In the genomic region with DNA sequence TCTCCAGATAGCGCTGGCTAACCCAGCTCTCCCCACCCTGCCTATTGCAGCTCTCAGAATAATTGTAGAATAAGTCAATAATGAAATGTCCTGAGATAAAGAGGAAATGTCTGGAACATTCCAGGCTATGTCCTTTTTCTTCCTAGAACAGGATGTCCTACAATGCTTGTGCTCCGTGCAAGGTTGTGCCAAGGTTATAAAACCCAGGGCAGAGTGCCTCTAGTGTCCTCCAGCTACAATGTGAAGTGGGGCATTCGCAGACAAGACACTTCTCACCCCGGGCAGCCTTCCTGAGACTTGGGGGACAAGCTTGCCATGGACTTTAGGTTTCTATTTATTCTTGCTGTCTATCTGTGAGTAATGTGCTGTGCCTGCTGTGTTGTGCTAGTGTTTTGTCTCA, we compare ENCODE assay signal across 23 cellular contexts.
"Had no signal": no experiment of that assay in that cellular context is flagged by ENCODE, and none has a peak within 500 bp of the region (broad histone marks: within the 10 kb centered on the region; RNA-seq: fewer than 3 reads in every experiment).

No MANE protein-coding gene starts in this region.

- H3K4me1 Mint-ChIP-seq: stimulated activated effector memory CD8-positive, alpha-beta T cell treated with anti-CD3 and anti-CD28 coated beads, Interleukin-12 subunit alpha, Interleukin-12 subunit beta, amount 100 ng/mL, for 72 hours had no signal

- H3K27ac Mint-ChIP-seq: stimulated activated effector memory CD8-positive, alpha-beta T cell treated with anti-CD3 and anti-CD28 coated beads, Interleukin-12 subunit alpha, Interleukin-12 subunit beta, amount 100 ng/mL, for 72 hours; T-helper 1 cell treated with Interleukin-12 subunit alpha and Interleukin-12 subunit beta and Interleukin-4 antibody, amounts not matched to agents 30 μg/mL and 1 μg/mL, for 36 hours had no signal

- H3K4me3 Mint-ChIP-seq: stimulated activated effector memory CD8-positive, alpha-beta T cell treated with anti-CD3 and anti-CD28 coated beads, Interleukin-12 subunit alpha, Interleukin-12 subunit beta, amount 100 ng/mL, for 72 hours; T-helper 1 cell treated with Interleukin-12 subunit alpha and Interleukin-12 subunit beta and Interleukin-4 antibody, amounts not matched to agents 30 μg/mL and 1 μg/mL, for 36 hours had no signal

- H3K4me1 ChIP-seq: breast epithelium, right atrium auricular region, stomach, upper lobe of left lung had no signal

- DNase-seq: activated CD4-positive, alpha-beta T cell treated with anti-CD3 and anti-CD28 coated beads for 1 hour; activated CD8-positive, alpha-beta memory T cell treated with anti-CD3 and anti-CD28 coated beads for 24 hours; activated CD8-positive, alpha-beta memory T cell treated with anti-CD3 and anti-CD28 coated beads, Interleukin-2, amount 50 U/mL, for 48 hours; activated effector memory CD4-positive, alpha-beta T cell treated with Interleukin-2 at 50 U/mL for 16 hours; activated naive CD4-positive, alpha-beta T cell treated with anti-CD3 and anti-CD28 coated beads, Interleukin-2, amount 50 U/mL, for 16 hours; activated T-cell treated with anti-CD3 and anti-CD28 coated beads, Interleukin-2, amount 50 U/mL, for 48 hours; cortex of kidney; effector memory CD4-positive, alpha-beta T cell; foreskin fibroblast; left cardiac atrium; mammary epithelial cell; occipital lobe; stimulated activated CD4-positive, alpha-beta T cell treated with anti-CD3 and anti-CD28 coated beads, Interleukin-4, amount 100 ng/mL, for 24 hours; stomach; upper lobe of left lung; WERI-Rb-1 had no signal

- H3K4me3 ChIP-seq: breast epithelium, hepatocyte, right atrium auricular region, smooth muscle cell, stomach, upper lobe of left lung had no signal

- H3K36me3 ChIP-seq: breast epithelium, right atrium auricular region, stomach, upper lobe of left lung, WERI-Rb-1 had no signal

- ATAC-seq: left cardiac atrium; stimulated activated effector memory CD8-positive, alpha-beta T cell treated with anti-CD3 and anti-CD28 coated beads, Interleukin-12 subunit alpha, Interleukin-12 subunit beta, amount 100 ng/mL, for 72 hours had no signal

- H3K27me3 ChIP-seq: breast epithelium, hepatocyte, right atrium auricular region, stomach, upper lobe of left lung had no signal

- H3K36me3 Mint-ChIP-seq: stimulated activated effector memory CD8-positive, alpha-beta T cell treated with anti-CD3 and anti-CD28 coated beads, Interleukin-12 subunit alpha, Interleukin-12 subunit beta, amount 100 ng/mL, for 72 hours had no signal

- H3K9me3 ChIP-seq: breast epithelium, right atrium auricular region, upper lobe of left lung had no signal

- H3K27ac ChIP-seq: breast epithelium, epithelial cell of prostate, hepatocyte, right atrium auricular region, stomach, upper lobe of left lung, WERI-Rb-1 had no signal
